In the genomic region with DNA sequence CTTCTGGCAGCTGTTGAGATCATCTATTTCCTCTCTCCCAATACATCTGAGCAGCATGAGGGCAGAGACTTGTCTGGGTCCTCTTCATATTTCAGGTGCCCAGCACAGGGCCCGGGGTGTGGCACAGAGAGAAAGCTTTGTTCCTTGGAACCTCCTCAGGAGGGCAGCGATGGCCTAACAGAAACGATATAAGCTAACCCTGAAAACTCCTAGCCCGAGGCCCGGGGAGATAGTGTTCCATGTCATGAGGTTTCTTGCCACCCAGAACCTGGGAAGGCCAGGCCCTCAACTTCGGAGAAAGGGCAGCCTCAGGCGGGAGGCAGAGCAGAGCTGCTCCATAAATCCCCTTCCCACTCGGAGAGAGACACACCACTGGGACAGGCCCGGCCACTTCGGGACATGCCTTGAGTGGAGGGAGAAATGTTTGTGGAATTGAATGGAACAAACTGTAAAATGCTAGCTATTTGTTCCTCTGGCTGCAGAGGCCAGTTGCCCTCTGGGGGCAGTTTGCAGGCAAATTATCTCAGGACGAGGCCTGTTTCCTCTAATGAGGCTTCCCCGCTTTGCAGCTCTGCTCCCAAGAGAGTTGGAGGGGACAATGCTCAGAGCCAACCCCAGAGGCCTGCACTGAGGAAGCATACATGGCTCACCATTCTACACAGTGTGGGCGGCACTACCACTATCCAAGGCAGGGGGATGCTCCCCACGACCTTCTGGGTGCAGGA, we compare ENCODE assay signal across 8 cellular contexts. TPM values are rescaled to one million over a fixed set of nuclear protein-coding genes. Genes with fewer than 3 reads are reported as not detected.
A peak's percentile ranks its signal among the peaks of the same experiment; 100 is the strongest.
DNase-seq lines count a peak whose midpoint lies in the region; ATAC-seq and TF ChIP-seq lines count a peak whose summit lies in the region.

No MANE protein-coding gene starts in this region.

- H3K27me3 Mint-ChIP-seq in naive B cell = no peaks in the 10 kb centered on the region

- intact Hi-C loops in mammary epithelial cell (cut with micrococcal nuclease) = no loop called here

- H3K9me3 Mint-ChIP-seq in naive B cell = no peaks in the 10 kb centered on the region

- H3K27ac Mint-ChIP-seq in naive B cell = peak overlapping the region in 5 of 6 donors; percentile 19 to 92 (median 72)

- no peaks in the 10 kb centered on the region for H3K9me2 ChIP-seq in Karpas-422 (replicated peaks; ENCODE audit: insufficient read depth, low read length)

- H3K4me2 ChIP-seq in Karpas-422 (ENCODE audit: low read depth, low read length, poor library complexity, severe bottlenecking) (peak overlapping the region; percentile 58), mammary epithelial cell (ENCODE audit: insufficient read depth, low read depth, low read length) (no peak overlapping the region)

- H3K9me3 ChIP-seq in Karpas-422 (ENCODE audit: low read length) = no peaks in the 10 kb centered on the region
- H3K9me3 ChIP-seq in mammary epithelial cell (replicated peaks; ENCODE audit: insufficient read depth, low read length) = no peaks in the 10 kb centered on the region

- no peak for ATAC-seq in naive B cell (ENCODE audit: low read depth in 2 of 2)
- no peak for ATAC-seq in HG03045 (IDR thresholded peaks at IDR 0.05; ENCODE audit: unreplicated experiment)

- BruUV-seq in mammary epithelial cell (replicated peaks; lab: Mats Ljungman, UMichigan) = no TSS peak

- H2AFZ ChIP-seq in Karpas-422 (ENCODE audit: low read length) (no peak overlapping the region), mammary epithelial cell (ENCODE audit: low read depth, low read length) (peak overlapping the region; percentile 67)

- H3K4me3 ChIP-seq in Karpas-422 (ENCODE audit: low read length) (peak overlapping the region; percentile 36; the same call in 1 of the 2 replicates), mammary epithelial cell (replicated peaks in 1 of 3; ENCODE audit: insufficient read depth in 1 of 3, low read depth in 2 of 3, low read length in 3 of 3) (no peak overlapping the region)

- TF ChIP-seq CTCF in mammary epithelial cell (conservative IDR thresholded peaks at IDR 0.05 in 1 of 2, IDR thresholded peaks at IDR 0.05 in 1 of 2; ENCODE audit: extremely low read depth in 1 of 2, insufficient read depth in 1 of 2, low read depth in 1 of 2, low read length in 2 of 2) = no peak

- H3K36me3 Mint-ChIP-seq in naive B cell = no peaks in the 10 kb centered on the region

- H3K4me1 ChIP-seq in Karpas-422 (ENCODE audit: low read length) (peaks cover 17% of the 10 kb centered on the region), mammary epithelial cell (ENCODE audit: insufficient read depth, low read length) (peaks cover 27% of the 10 kb centered on the region)

- H3K79me2 ChIP-seq in Karpas-422 (ENCODE audit: low read length) = no peaks in the 10 kb centered on the region
- no peaks in the 10 kb centered on the region for H3K79me2 ChIP-seq in mammary epithelial cell (ENCODE audit: insufficient read depth, low read length)

- CTCF ChIA-PET in mammary epithelial cell (lab: Charles Lee; ENCODE audit: low non-redundant PET) = no interaction called here

- H4K20me1 ChIP-seq in Karpas-422 (ENCODE audit: insufficient read depth, low read depth, low read length) (no peaks in the 10 kb centered on the region; the same call in 1 of the 2 replicates), mammary epithelial cell (ENCODE audit: insufficient read depth, low read length) (no peaks in the 10 kb centered on the region)

- H3K36me3 ChIP-seq in Karpas-422 (ENCODE audit: insufficient read depth, low read length) = no peaks in the 10 kb centered on the region
- H3K36me3 ChIP-seq in mammary epithelial cell (ENCODE audit: insufficient read depth, low read length) = no peaks in the 10 kb centered on the region

- H3K27ac ChIP-seq in Karpas-422 (ENCODE audit: low read length) (no peak overlapping the region), mammary epithelial cell (ENCODE audit: insufficient read depth, low read depth, low read length) (no peak overlapping the region)

- H3K4me3 Mint-ChIP-seq in naive B cell = peak overlapping the region in 6 of 8 donors; percentile 44 to 83 (median 61)

- dilution Hi-C loops in mammary epithelial cell (cut with HindIII; ENCODE audit: low sequenced_read_pairs) = loop anchor here (5.0 kb wide), 1 partner anchor 38 kb away; no protein-coding TSS in a partner anchor

- DNase-seq in EH (ENCODE audit: low read depth) (peak; percentile 22), Karpas-422 (peak; percentile 79), mammary epithelial cell (no peak), naive B cell (no peak), ecto neural progenitor cell (ENCODE audit: low spot score) (no peak), HuH-7 (ENCODE audit: low spot score) (no peak), mucosa of gallbladder (ENCODE audit: low spot score) (no peak)

- in situ Hi-C loops in mammary epithelial cell (cut with MboI; ENCODE audit: low sequenced_read_pairs in 2 of 2) = no loop called here

- 22% methylated on average over 12 of the region's 14 CpGs for WGBS in mammary epithelial cell (ENCODE audit: low coverage, missing lambda C conversion rate)

- H3K27me3 ChIP-seq in Karpas-422 (ENCODE audit: low read length) = no peaks in the 10 kb centered on the region
- H3K27me3 ChIP-seq in mammary epithelial cell (ENCODE audit: insufficient read depth, low read length) = no peaks in the 10 kb centered on the region

- peaks cover 35 to 67% (median 47%) of the 10 kb centered on the region in 3 donors for H3K4me1 Mint-ChIP-seq in naive B cell

- peak overlapping the region; percentile 32; the same call in 1 of the 2 replicates for H3K9ac ChIP-seq in Karpas-422 (ENCODE audit: low read length)
- H3K9ac ChIP-seq in mammary epithelial cell (ENCODE audit: insufficient read depth, low read length) = no peak overlapping the region

RNA-seq across cellular contexts. Expression of a gene that starts 11.6 kb away (rescaled TPM):
- not detected in 2 replicates for total RNA-seq in Karpas-422 (2014; rRNA removed; shearing (Covaris generic); ENCODE audit: low replicate concordance)
- total RNA-seq in mammary epithelial cell (1 to 10 TPM; 3.9 to 5.3 TPM), mucosa of gallbladder (57.7 TPM)
- polyA plus RNA-seq in mammary epithelial cell (5.4 TPM), naive B cell (ENCODE audit: low read depth in 6 of 6) (1 to 10 TPM in 1 of 6 donors, under 1 TPM in 4, not detected in 1; 0.42 to 1.2 (median 0.61) TPM)
- 9.9 TPM for polyA minus RNA-seq in mammary epithelial cell

RNA-seq across cellular contexts. Expression of a gene that starts 59.5 kb away (rescaled TPM):
- 2,332 and 2,975 TPM in 2 replicates for total RNA-seq in Karpas-422 (2014; rRNA removed; shearing (Covaris generic); ENCODE audit: low replicate concordance)
- total RNA-seq in mammary epithelial cell (1,000 to 10,000 TPM; 1,423 to 2,367 TPM), mucosa of gallbladder (1,626 TPM)
- polyA plus RNA-seq in mammary epithelial cell (3,767 TPM), naive B cell (ENCODE audit: low read depth in 6 of 6) (1,000 to 10,000 TPM; 3,862 to 5,214 (median 4,183) TPM)
- polyA minus RNA-seq in mammary epithelial cell = 2,014 TPM

Comparison
In these comparisons a context has a peak if more than half of its experiments do, and no peak if none do; other contexts are left out.
1. DNase-seq: peak in EH (single experiment) and Karpas-422 (single experiment); none in mammary epithelial cell (single experiment), naive B cell (single experiment), ecto neural progenitor cell (single experiment), HuH-7 (single experiment) and mucosa of gallbladder (single experiment).